33 cellular contexts compared by ENCODE assay signal in genomic region chr11:117647872-117648271, GRCh38.
"Had no signal": no experiment of that assay in that cellular context is flagged by ENCODE, and none has a peak within 500 bp of the region (broad histone marks: within the 10 kb centered on the region; RNA-seq: fewer than 3 reads in every experiment).

No MANE protein-coding gene starts in this region.

- H3K4me1 Mint-ChIP-seq: activated naive CD4-positive, alpha-beta T cell treated with anti-CD3 and anti-CD28 coated beads, Interleukin-2, amount 50 U/mL, for 24 hours; activated naive CD8-positive, alpha-beta T cell treated with anti-CD3 and anti-CD28 coated beads, Interleukin-2, amount 10 ng/mL, durations not matched to agents 7 days and 5 days; activated T-helper 17 cell treated with anti-CD3 and anti-CD28 coated beads, Interleukin-2, amount 50 U/mL, for 72 hours had no signal

- H3K4me3 Mint-ChIP-seq: activated CD8-positive, alpha-beta T cell treated with anti-CD3 and anti-CD28 coated beads for 36 hours; activated naive CD4-positive, alpha-beta T cell treated with anti-CD3 and anti-CD28 coated beads, Interleukin-2, amount 50 U/mL, for 24 hours; activated naive CD8-positive, alpha-beta T cell treated with anti-CD3 and anti-CD28 coated beads, Interleukin-2, amount 10 ng/mL, durations not matched to agents 7 days and 5 days; activated T-cell treated with anti-CD3 and anti-CD28 coated beads, Interleukin-2, amount 50 U/mL, for 72 hours; activated T-helper 17 cell treated with anti-CD3 and anti-CD28 coated beads, Interleukin-2, amount 50 U/mL, for 72 hours had no signal

- H3K27ac Mint-ChIP-seq: activated CD8-positive, alpha-beta T cell treated with anti-CD3 and anti-CD28 coated beads for 36 hours; activated naive CD4-positive, alpha-beta T cell treated with anti-CD3 and anti-CD28 coated beads, Interleukin-2, amount 50 U/mL, for 24 hours; activated naive CD8-positive, alpha-beta T cell treated with anti-CD3 and anti-CD28 coated beads, Interleukin-2, amount 10 ng/mL, durations not matched to agents 7 days and 5 days; activated T-cell treated with anti-CD3 and anti-CD28 coated beads, Interleukin-2, amount 50 U/mL, for 72 hours; activated T-helper 17 cell treated with anti-CD3 and anti-CD28 coated beads, Interleukin-2, amount 50 U/mL, for 72 hours had no signal

- H3K36me3 ChIP-seq: ascending aorta, breast epithelium had no signal

- H3K9me3 Mint-ChIP-seq: activated CD8-positive, alpha-beta T cell treated with anti-CD3 and anti-CD28 coated beads for 36 hours; activated naive CD4-positive, alpha-beta T cell treated with anti-CD3 and anti-CD28 coated beads, Interleukin-2, amount 50 U/mL, for 24 hours; activated naive CD8-positive, alpha-beta T cell treated with anti-CD3 and anti-CD28 coated beads, Interleukin-2, amount 10 ng/mL, durations not matched to agents 7 days and 5 days; activated T-cell treated with anti-CD3 and anti-CD28 coated beads, Interleukin-2, amount 50 U/mL, for 72 hours; activated T-helper 17 cell treated with anti-CD3 and anti-CD28 coated beads, Interleukin-2, amount 50 U/mL, for 72 hours had no signal

- H3K27ac ChIP-seq: ascending aorta, breast epithelium, PC-9, VCaP had no signal

- H3K36me3 Mint-ChIP-seq: activated naive CD4-positive, alpha-beta T cell treated with anti-CD3 and anti-CD28 coated beads, Interleukin-2, amount 50 U/mL, for 24 hours; activated naive CD8-positive, alpha-beta T cell treated with anti-CD3 and anti-CD28 coated beads, Interleukin-2, amount 10 ng/mL, durations not matched to agents 7 days and 5 days had no signal

- DNase-seq: activated CD4-positive, alpha-beta T cell treated with anti-CD3 and anti-CD28 coated beads for 1 hour; activated CD4-positive, alpha-beta T cell treated with anti-CD3 and anti-CD28 coated beads for 48 hours; activated CD4-positive, alpha-beta T cell treated with anti-CD3 and anti-CD28 coated beads, Interleukin-2, amount 50 U/mL, for 4 hours; activated CD4-positive, CD25-positive, alpha-beta regulatory T cell; activated CD8-positive, alpha-beta T cell treated with anti-CD3 and anti-CD28 coated beads for 36 hours; activated gamma-delta T cell; activated naive CD4-positive, alpha-beta T cell treated with Interleukin-2 at 50 U/mL for 16 hours; activated naive CD8-positive, alpha-beta T cell treated with anti-CD3 and anti-CD28 coated beads, Interleukin-2, amount 10 ng/mL, durations not matched to agents 7 days and 5 days; activated T-cell treated with anti-CD3 and anti-CD28 coated beads, Interleukin-2, amount 50 U/mL, for 1 hour; activated T-cell treated with anti-CD3 and anti-CD28 coated beads, Interleukin-2, amount 50 U/mL, for 72 hours; amygdala; Karpas-422; KBM-7; NCI-H1048; NCI-H1105 treated with DMSO at 0.1 percent for 48 hours; NCI-H1436; NCI-H1694; NCI-H1930; NCI-H2081 treated with DMSO at 0.1 percent for 48 hours; NCI-H345; NCI-H526 treated with DMSO at 0.1 percent for 48 hours; NK-92 treated with Interleukin-12 subunit alpha and Interleukin-12 subunit beta, amount 100 ng/mL, for 24 hours; PC-9; Right ventricle myocardium superior; SW 1271; T-helper 1 cell; T-helper 2 cell; T-helper 9 cell had no signal

- H3K4me1 ChIP-seq: ascending aorta, breast epithelium had no signal

- H3K4me3 ChIP-seq: ascending aorta, breast epithelium, PC-9 had no signal

- H3K9me3 ChIP-seq: ascending aorta, breast epithelium had no signal

- H3K4me2 ChIP-seq: PC-9 had no signal

- H3K27me3 ChIP-seq: ascending aorta, breast epithelium had no signal

- H2AFZ ChIP-seq: PC-9 had no signal
